1 cellular context compared by ENCODE assay signal in genomic region chr1:67948155-67949075, GRCh38.
TF ChIP-seq lines count a peak whose summit lies in the region.

No MANE protein-coding gene starts in this region.

TF ChIP-seq in GM12891, 5 proteins besides CTCF, POLR2A, EP300 and RAD21:
- TF ChIP-seq POU2F2 (IDR thresholded peaks at IDR 0.05; ENCODE audit: low read depth, low read length) (no peak), PAX5 (IDR thresholded peaks at IDR 0.05; ENCODE audit: insufficient read depth, low read length, severe bottlenecking) (no peak), POLR2AphosphoS5 (IDR thresholded peaks at IDR 0.05; ENCODE audit: low read depth, low read length) (no peak), SPI1 (IDR thresholded peaks at IDR 0.05; ENCODE audit: low read depth, low read length) (no peak), TAF1 (IDR thresholded peaks at IDR 0.05; ENCODE audit: low read depth, low read length) (no peak)
